ENCODE assay signal across 8 cellular contexts in genomic region chr1:37858931-37859506, GRCh38. TPM values are rescaled to one million over a fixed set of nuclear protein-coding genes. Genes with fewer than 3 reads are reported as not detected.
DNase-seq lines count a peak whose midpoint lies in the region; ATAC-seq and TF ChIP-seq lines count a peak whose summit lies in the region.

No MANE protein-coding gene starts in this region.

- ATAC-seq in CD4-positive, alpha-beta T cell (ENCODE audit: poor library complexity), result no peak
- peak; percentile 20 for ATAC-seq in GM21447 (IDR thresholded peaks at IDR 0.05; ENCODE audit: unreplicated experiment)

- H3K9me3 Mint-ChIP-seq in CD4-positive, alpha-beta T cell, result no peaks in the 10 kb centered on the region

- H3K4me3 Mint-ChIP-seq in CD4-positive, alpha-beta T cell, result peak overlapping the region; percentile 98

- intact Hi-C loops in CD4-positive, alpha-beta T cell (cut with DNase I, micrococcal nuclease), result loop anchor here (1.0 to 5.0 kb wide), 4 partner anchors 51 to 262 kb away; partner anchors contain the start of genes GNL2 (in 2 of the 2), CDCA8 (in 1 of the 2), SF3A3 (in 1 of the 2) and YRDC (in 1 of the 2)

- peak overlapping the region; percentile 81 for H3K27ac ChIP-seq in CD4-positive, alpha-beta T cell (ENCODE audit: low read depth, low read length)
- H3K27ac ChIP-seq in brain microvascular endothelial cell, result peak overlapping the region; percentile 75
- peak overlapping the region; percentile 81 for H3K27ac ChIP-seq in substantia nigra (ENCODE audit: low read depth, low read length, poor library complexity, severe bottlenecking)

- peak overlapping the region; percentile 87 for H3K27ac Mint-ChIP-seq in CD4-positive, alpha-beta T cell

- CTCF ChIA-PET in CD4-positive, alpha-beta T cell (lab: Charles Lee), result interaction anchor here (1.0 to 1.7 kb wide), 7 partner anchors 12 to 372 kb away, joined by 3 to 13 read pairs (median 3); partner anchors contain the start of genes C1orf122, CDCA8 and YRDC

- in situ Hi-C loops in brain microvascular endothelial cell (cut with HindIII; ENCODE audit: low pct_ligation_motif_present, low sequenced_read_pairs), result no loop called here

- no peaks in the 10 kb centered on the region for H3K9me3 ChIP-seq in CD4-positive, alpha-beta T cell (ENCODE audit: control insufficient read depth, low read length)
- H3K9me3 ChIP-seq in MG63, result no peaks in the 10 kb centered on the region

- H3K27me3 ChIP-seq in CD4-positive, alpha-beta T cell (ENCODE audit: control insufficient read depth, insufficient read depth, low read length), result no peaks in the 10 kb centered on the region
- H3K27me3 ChIP-seq in MG63, result no peaks in the 10 kb centered on the region
- no peaks in the 10 kb centered on the region for H3K27me3 ChIP-seq in brain microvascular endothelial cell (replicated peaks)
- no peaks in the 10 kb centered on the region for H3K27me3 ChIP-seq in kidney epithelial cell (ENCODE audit: control insufficient read depth, insufficient read depth, low read length)

- DNase-seq in CD4-positive, alpha-beta T cell, result peak in 1 of 10 experiments; percentile 1
- DNase-seq in MG63 (peak; percentile 15), brain microvascular endothelial cell (peak; percentile 13), kidney epithelial cell (ENCODE audit: low read depth) (no peak), substantia nigra (lab: John Stamatoyannopoulos, UW) (peak in 1 of 49 donors; percentile 31), HCEC 1CT (no peak)
- DNase-seq in stimulated activated naive CD4-positive, alpha-beta T cell treated with Interleukin-2 at 50 U/mL for 16 hours (lab: John Stamatoyannopoulos, UW), result no peak

- POLR2A ChIA-PET in CD4-positive, alpha-beta T cell (lab: Charles Lee), result interaction anchor here (0.8 to 2.3 kb wide), 16 partner anchors 9 to 1879 kb away, joined by 3 to 32 read pairs (median 4); partner anchors contain the start of genes C1orf122, CDCA8, MEAF6 and PPIE

- H3K27me3 Mint-ChIP-seq in CD4-positive, alpha-beta T cell, result no peaks in the 10 kb centered on the region

- no peak for TF ChIP-seq CTCF in CD4-positive, alpha-beta T cell (IDR thresholded peaks at IDR 0.05)
- no peak for TF ChIP-seq CTCF in brain microvascular endothelial cell (IDR thresholded peaks at IDR 0.05; ENCODE audit: low read depth, low read length, missing control alignments)
- no peak for TF ChIP-seq CTCF in kidney epithelial cell (IDR thresholded peaks at IDR 0.05; ENCODE audit: insufficient read depth, low read length, poor library complexity, severe bottlenecking)

- peaks cover 46% of the 10 kb centered on the region for H3K4me1 Mint-ChIP-seq in CD4-positive, alpha-beta T cell (ENCODE audit: low read depth)

- peaks cover 54% of the 10 kb centered on the region for H3K36me3 Mint-ChIP-seq in CD4-positive, alpha-beta T cell (ENCODE audit: low read depth)

- H3K4me3 ChIP-seq in MG63 (peak overlapping the region; percentile 96), brain microvascular endothelial cell (ENCODE audit: low read depth, low read length) (peak overlapping the region; percentile 99), kidney epithelial cell (ENCODE audit: low read depth, low read length) (peak overlapping the region; percentile 85)

- peaks cover 41% of the 10 kb centered on the region for H3K36me3 ChIP-seq in MG63
- H3K36me3 ChIP-seq in brain microvascular endothelial cell (replicated peaks), result peaks cover 7% of the 10 kb centered on the region
- peaks cover 3% of the 10 kb centered on the region for H3K36me3 ChIP-seq in kidney epithelial cell (ENCODE audit: control insufficient read depth, insufficient read depth, low read length)

RNA-seq across cellular contexts. Expression of gene MTF1, which starts 0.4 kb away (rescaled TPM):
- 10 to 100 TPM; 28.1 to 31.2 TPM for total RNA-seq in CD4-positive, alpha-beta T cell
- 2.2 and 2.5 TPM in 2 replicates for total RNA-seq in MG63 (2014; rRNA removed; shearing (Covaris generic); ENCODE audit: low replicate concordance)
- 4.3 and 5.2 TPM in 2 replicates for total RNA-seq in kidney epithelial cell

RNA-seq across cellular contexts. Expression of gene YRDC, which starts 51.0 kb away (rescaled TPM):
- 10 to 100 TPM; 31.1 to 31.2 TPM for total RNA-seq in CD4-positive, alpha-beta T cell
- 34.7 and 37.8 TPM in 2 replicates for total RNA-seq in MG63 (2014; rRNA removed; shearing (Covaris generic); ENCODE audit: low replicate concordance)
- 48.7 and 54.7 TPM in 2 replicates for total RNA-seq in kidney epithelial cell

RNA-seq across cellular contexts. Expression of gene C1orf122, which starts 51.4 kb away (rescaled TPM):
- total RNA-seq in CD4-positive, alpha-beta T cell, result 10 to 100 TPM; 10.9 to 13.2 TPM
- 22.3 and 68.2 TPM in 2 replicates for total RNA-seq in MG63 (2014; rRNA removed; shearing (Covaris generic); ENCODE audit: low replicate concordance)
- 112 and 118 TPM in 2 replicates for total RNA-seq in kidney epithelial cell

Comparison
In these comparisons a context has a peak if more than half of its experiments do, and no peak if none do; other contexts are left out.
1. DNase-seq: peak in MG63 (single experiment) and brain microvascular endothelial cell (single experiment); none in kidney epithelial cell (single experiment), stimulated activated naive CD4-positive, alpha-beta T cell treated with Interleukin-2 at 50 U/mL for 16 hours (single experiment) and HCEC 1CT (single experiment).
2. Peak in every context shown above with its lines, with median percentiles within 50 percentile points of each other: H3K27ac ChIP-seq and H3K4me3 ChIP-seq.